ENCODE assay signal across 21 cellular contexts in genomic region chr1:99268021-99268420, GRCh38. TPM values are rescaled to one million over a fixed set of nuclear protein-coding genes. Genes with fewer than 3 reads are reported as not detected.
"Had no signal": no experiment of that assay in that cellular context is flagged by ENCODE, and none has a peak within 500 bp of the region (broad histone marks: within the 10 kb centered on the region; RNA-seq: fewer than 3 reads in every experiment).

No MANE protein-coding gene starts in this region.

- H3K4me3 ChIP-seq: adrenal gland, coronary artery, hepatocyte, lung, neural progenitor cell, pancreas, thyroid gland had no signal

- H2AFZ ChIP-seq: hepatocyte, neural progenitor cell had no signal

- H3K27ac ChIP-seq: adrenal gland, coronary artery, hepatocyte, neural progenitor cell, pancreas, thyroid gland, VCaP had no signal

- DNase-seq: activated CD4-positive, alpha-beta T cell treated with anti-CD3 and anti-CD28 coated beads for 1 hour; activated CD4-positive, alpha-beta T cell treated with anti-CD3 and anti-CD28 coated beads, Interleukin-2, amount 50 U/mL, for 4 hours; activated effector memory CD4-positive, alpha-beta T cell treated with Interleukin-2 at 50 U/mL for 16 hours; activated T-cell treated with anti-CD3 and anti-CD28 coated beads, Interleukin-2, amount 50 U/mL, for 24 hours; adrenal gland; central memory CD4-positive, alpha-beta T cell; effector CD4-positive, alpha-beta T cell; islet precursor cell; midbrain; pancreas; T-helper 1 cell; T1000; thyroid gland had no signal

- H3K4me3 Mint-ChIP-seq: activated naive CD4-positive, alpha-beta T cell treated with anti-CD3 and anti-CD28 coated beads, Interleukin-2, amount 50 U/mL, for 24 hours; activated T-cell treated with anti-CD3 and anti-CD28 coated beads, Interleukin-2, amount 50 U/mL, for 24 hours; neural progenitor cell; stimulated activated effector memory CD8-positive, alpha-beta T cell treated with anti-CD3 and anti-CD28 coated beads, Interleukin-12 subunit alpha, Interleukin-12 subunit beta, amount 100 ng/mL, for 72 hours had no signal

- H3K4me1 ChIP-seq: adrenal gland, neural progenitor cell, pancreas had no signal

- H3K9ac ChIP-seq: neural progenitor cell had no signal

- H3K9me3 ChIP-seq: adrenal gland, pancreas, thyroid gland had no signal

- H3K79me2 ChIP-seq: hepatocyte had no signal

- H3K36me3 ChIP-seq: adrenal gland, neural progenitor cell, pancreas, thyroid gland had no signal

- H3K4me2 ChIP-seq: hepatocyte, neural progenitor cell had no signal

- H3K36me3 Mint-ChIP-seq: activated naive CD4-positive, alpha-beta T cell treated with anti-CD3 and anti-CD28 coated beads, Interleukin-2, amount 50 U/mL, for 24 hours; neural progenitor cell; stimulated activated effector memory CD8-positive, alpha-beta T cell treated with anti-CD3 and anti-CD28 coated beads, Interleukin-12 subunit alpha, Interleukin-12 subunit beta, amount 100 ng/mL, for 72 hours had no signal

- H3K4me1 Mint-ChIP-seq: activated naive CD4-positive, alpha-beta T cell treated with anti-CD3 and anti-CD28 coated beads, Interleukin-2, amount 50 U/mL, for 24 hours; stimulated activated effector memory CD8-positive, alpha-beta T cell treated with anti-CD3 and anti-CD28 coated beads, Interleukin-12 subunit alpha, Interleukin-12 subunit beta, amount 100 ng/mL, for 72 hours had no signal

- H3K9me3 Mint-ChIP-seq: neural progenitor cell had no signal

- H3K27me3 ChIP-seq: thyroid gland had no signal

- H3K27ac Mint-ChIP-seq: activated naive CD4-positive, alpha-beta T cell treated with anti-CD3 and anti-CD28 coated beads, Interleukin-2, amount 50 U/mL, for 24 hours; activated T-cell treated with anti-CD3 and anti-CD28 coated beads, Interleukin-2, amount 50 U/mL, for 24 hours; neural progenitor cell; stimulated activated effector memory CD8-positive, alpha-beta T cell treated with anti-CD3 and anti-CD28 coated beads, Interleukin-12 subunit alpha, Interleukin-12 subunit beta, amount 100 ng/mL, for 72 hours had no signal

RNA-seq across cellular contexts. Expression of gene PLPPR4, which starts 3.7 kb away (rescaled TPM):
- total RNA-seq: renal cortical epithelial cell had no signal
